Comparison of ENCODE assay signal across 12 cellular contexts in genomic region chrX:155381838-155382528, GRCh38. TPM values are rescaled to one million over a fixed set of nuclear protein-coding genes. Genes with fewer than 3 reads are reported as not detected.
DNase-seq lines count a peak whose midpoint lies in the region; ATAC-seq lines count a peak whose summit lies in the region.
"Not testable (repeated sequence)": the region's sequence is repeated elsewhere in the genome, so short reads cannot be mapped to it uniquely, and the experiment has no call there.
"Had no signal": no experiment of that assay in that cellular context is flagged by ENCODE, and none has a peak within 500 bp of the region (broad histone marks: within the 10 kb centered on the region; RNA-seq: fewer than 3 reads in every experiment).

Gene F8A2 (plus strand): TSS chrX:155382095. CDS start chrX:155382115, 20 bp downstream.

- CTCF ChIA-PET in activated CD8-positive, alpha-beta memory T cell treated with anti-CD3 and anti-CD28 coated beads, Interleukin-2, amount 10 ng/mL, durations not matched to agents 7 days and 5 days (lab: Charles Lee): not testable (repeated sequence)

- H3K9me3 Mint-ChIP-seq in activated CD8-positive, alpha-beta memory T cell treated with anti-CD3 and anti-CD28 coated beads, Interleukin-2, amount 10 ng/mL, durations not matched to agents 7 days and 5 days (ENCODE audit: low read depth): not testable (repeated sequence)

- H3K36me3 Mint-ChIP-seq in activated CD8-positive, alpha-beta memory T cell treated with anti-CD3 and anti-CD28 coated beads, Interleukin-2, amount 10 ng/mL, durations not matched to agents 7 days and 5 days: not testable (repeated sequence)

- H3K27me3 Mint-ChIP-seq in activated CD8-positive, alpha-beta memory T cell treated with anti-CD3 and anti-CD28 coated beads, Interleukin-2, amount 10 ng/mL, durations not matched to agents 7 days and 5 days: not testable (repeated sequence)

- ATAC-seq in GM18511 (IDR thresholded peaks at IDR 0.05; ENCODE audit: unreplicated experiment) (peak; percentile 82), GM19438 (IDR thresholded peaks at IDR 0.05; ENCODE audit: low read depth, unreplicated experiment) (peak; percentile 74), GM21825 (IDR thresholded peaks at IDR 0.05; ENCODE audit: unreplicated experiment) (peak; percentile 71), HG03025 (IDR thresholded peaks at IDR 0.05; ENCODE audit: low FRiP score, unreplicated experiment) (peak; percentile 76), HG03457 (IDR thresholded peaks at IDR 0.05; ENCODE audit: unreplicated experiment) (peak; percentile 81), left lobe of liver (peak; percentile 90)
- peak; percentile 75 for ATAC-seq in activated CD8-positive, alpha-beta memory T cell treated with anti-CD3 and anti-CD28 coated beads, Interleukin-2, amount 10 ng/mL, durations not matched to agents 7 days and 5 days
- ATAC-seq in stimulated activated naive CD8-positive, alpha-beta T cell treated with anti-CD3 and anti-CD28 coated beads, Interleukin-15, Interleukin-2, amounts not matched to agents 100 U/mL and 50 U/mL, for 24 hours: peak; percentile 86

- H3K4me1 Mint-ChIP-seq in activated CD8-positive, alpha-beta memory T cell treated with anti-CD3 and anti-CD28 coated beads, Interleukin-2, amount 10 ng/mL, durations not matched to agents 7 days and 5 days: not testable (repeated sequence)

- DNase-seq in activated CD8-positive, alpha-beta memory T cell treated with anti-CD3 and anti-CD28 coated beads, Interleukin-2, amount 10 ng/mL, durations not matched to agents 7 days and 5 days; left lobe of liver (ENCODE audit: low spot score); stimulated activated naive CD8-positive, alpha-beta T cell treated with anti-CD3 and anti-CD28 coated beads, Interleukin-15, Interleukin-2, amounts not matched to agents 100 U/mL and 50 U/mL, for 24 hours: not testable (repeated sequence)

- not testable (repeated sequence) for H3K27ac Mint-ChIP-seq in activated CD8-positive, alpha-beta memory T cell treated with anti-CD3 and anti-CD28 coated beads, Interleukin-2, amount 10 ng/mL, durations not matched to agents 7 days and 5 days

- H3K4me3 Mint-ChIP-seq in activated CD8-positive, alpha-beta memory T cell treated with anti-CD3 and anti-CD28 coated beads, Interleukin-2, amount 10 ng/mL, durations not matched to agents 7 days and 5 days: not testable (repeated sequence)

RNA-seq across cellular contexts. Expression of gene F8A2, which starts in this region (rescaled TPM):
- not detected for total RNA-seq in activated CD8-positive, alpha-beta memory T cell treated with anti-CD3 and anti-CD28 coated beads, Interleukin-2, amount 10 ng/mL, durations not matched to agents 7 days and 5 days
- total RNA-seq in left lobe of liver: 7.7 TPM
- total RNA-seq: activated CD8-positive, alpha-beta memory T cell treated with anti-CD3 and anti-CD28 coated beads for 36 hours; Calu3; mucosa of gallbladder; PC-9 had no signal

Comparison
In these comparisons a context has a peak if more than half of its experiments do, and no peak if none do; other contexts are left out.
1. Peak in ATAC-seq in activated CD8-positive, alpha-beta memory T cell treated with anti-CD3 and anti-CD28 coated beads, Interleukin-2, amount 10 ng/mL, durations not matched to agents 7 days and 5 days; RNA of the gene not detected or under 1 TPM.